Comparison of ENCODE assay signal across 8 cellular contexts in the genomic region with DNA sequence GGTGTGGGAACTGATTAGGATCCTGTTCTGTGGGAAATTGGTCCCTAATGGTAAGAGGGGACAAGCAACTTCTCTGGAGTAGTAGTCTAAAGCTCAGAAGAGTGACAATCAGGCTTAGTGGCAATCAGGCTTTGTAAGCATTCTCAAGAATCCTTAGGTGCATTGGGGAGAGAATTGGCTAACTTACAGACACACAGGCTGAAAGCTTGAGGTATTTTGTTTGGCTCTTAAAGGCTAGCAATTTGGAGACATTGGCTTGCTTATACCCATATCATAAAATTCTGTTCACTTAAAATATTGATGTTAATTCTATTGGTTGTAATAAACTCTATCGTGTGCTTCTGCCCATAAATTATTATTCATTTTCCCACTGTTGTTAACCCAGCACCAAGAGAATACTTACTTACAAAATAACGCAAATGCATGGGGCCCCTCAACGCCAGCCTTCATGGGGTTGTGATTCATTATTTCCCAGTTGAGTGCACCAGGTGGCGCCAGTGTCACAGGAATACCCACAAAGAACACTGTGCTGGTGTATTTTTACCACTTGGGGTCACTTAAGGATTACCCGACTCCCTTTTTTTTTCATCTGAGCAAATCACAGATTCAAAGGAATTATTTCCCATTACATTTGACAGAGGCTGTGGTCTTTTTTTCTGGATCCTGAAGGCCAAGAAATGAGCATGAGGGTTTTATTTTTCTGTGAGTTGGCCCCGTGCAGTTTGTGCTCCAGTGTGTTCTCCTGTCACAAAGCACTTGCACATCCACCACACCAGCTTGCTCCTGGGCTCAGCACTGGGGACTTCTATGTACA. TPM values are rescaled to one million over a fixed set of nuclear protein-coding genes. Genes with fewer than 3 reads are reported as not detected.
A peak's percentile ranks its signal among the peaks of the same experiment; 100 is the strongest.
DNase-seq lines count a peak whose midpoint lies in the region; ATAC-seq, FAIRE-seq and TF ChIP-seq lines count a peak whose summit lies in the region.

No MANE protein-coding gene starts in this region.

- intact Hi-C loops in activated CD4-positive, alpha-beta memory T cell treated with anti-CD3 and anti-CD28 coated beads for 36 hours (cut with micrococcal nuclease): loop anchor here (2.0 to 10.0 kb wide), 4 partner anchors 112 to 1120 kb away; no protein-coding TSS in a partner anchor
- intact Hi-C loops in endothelial cell of umbilical vein (cut with micrococcal nuclease): loop anchor here (1.0 to 5.0 kb wide), 9 partner anchors 111 to 1120 kb away; no protein-coding TSS in a partner anchor

- dilution Hi-C loops in endothelial cell of umbilical vein (cut with MboI; ENCODE audit: extremely low pct_ligation_motif_present, low sequenced_read_pairs): no loop called here

- no peaks in the 10 kb centered on the region for H3K79me2 ChIP-seq in endothelial cell of umbilical vein (ENCODE audit: control insufficient read depth, insufficient read depth, low read length)

- H3K9ac ChIP-seq in endothelial cell of umbilical vein (replicated peaks; ENCODE audit: extremely low read depth, insufficient read depth, low read length): no peak overlapping the region

- POLR2A ChIA-PET in activated CD4-positive, alpha-beta memory T cell treated with anti-CD3 and anti-CD28 coated beads for 36 hours (lab: Charles Lee): no interaction called here
- POLR2A ChIA-PET in endothelial cell of umbilical vein (lab: Charles Lee): no interaction called here

- H3K4me3 ChIP-seq in endothelial cell of umbilical vein (replicated peaks in 1 of 3; ENCODE audit: insufficient read depth in 1 of 3, low read depth in 1 of 3, low read length in 3 of 3): no peak overlapping the region

- no peaks in the 10 kb centered on the region for H3K9me3 ChIP-seq in endothelial cell of umbilical vein (replicated peaks; ENCODE audit: control insufficient read depth, insufficient read depth, low read length)

- no peak overlapping the region for H2AFZ ChIP-seq in endothelial cell of umbilical vein (ENCODE audit: low read depth, low read length)

- H3K9me3 Mint-ChIP-seq in activated CD4-positive, alpha-beta memory T cell treated with anti-CD3 and anti-CD28 coated beads for 36 hours: peaks cover 9% of the 10 kb centered on the region
- peaks cover 6% of the 10 kb centered on the region for H3K9me3 Mint-ChIP-seq in stimulated activated memory B cell treated with anti-CD40 and anti-IgM and Interleukin-4, amounts not matched to agents 10 μg/mL and 1 μg/mL and 100 μg/mL, for 72 hours

- no peak for TF ChIP-seq POLR2A in endothelial cell of umbilical vein (IDR thresholded peaks at IDR 0.05; ENCODE audit: low read depth, low read length)

- CTCF ChIA-PET in activated CD4-positive, alpha-beta memory T cell treated with anti-CD3 and anti-CD28 coated beads for 36 hours (lab: Charles Lee): interaction anchor here (0.7 to 2.1 kb wide), 3 partner anchors 673 to 972 kb away, joined by 3 to 10 read pairs (median 4); no protein-coding TSS in a partner anchor
- CTCF ChIA-PET in endothelial cell of umbilical vein (lab: Charles Lee): interaction anchor here (0.6 to 2.3 kb wide), 10 partner anchors 67 to 972 kb away, joined by 3 to 19 read pairs (median 4); no protein-coding TSS in a partner anchor

- peaks cover 62% of the 10 kb centered on the region for H3K4me1 ChIP-seq in endothelial cell of umbilical vein (ENCODE audit: control insufficient read depth, extremely low read depth, insufficient read depth, low read length)

- no TSS peak for BruUV-seq in endothelial cell of umbilical vein (replicated peaks; lab: Mats Ljungman, UMichigan)

- H3K27ac Mint-ChIP-seq in activated CD4-positive, alpha-beta memory T cell treated with anti-CD3 and anti-CD28 coated beads for 36 hours: no peak overlapping the region
- no peak overlapping the region for H3K27ac Mint-ChIP-seq in stimulated activated memory B cell treated with anti-CD40 and anti-IgM and Interleukin-4, amounts not matched to agents 10 μg/mL and 1 μg/mL and 100 μg/mL, for 72 hours

- no peaks in the 10 kb centered on the region for H4K20me1 ChIP-seq in endothelial cell of umbilical vein (replicated peaks; ENCODE audit: control insufficient read depth, extremely low read depth, insufficient read depth, low read length)

- H3K27me3 Mint-ChIP-seq in activated CD4-positive, alpha-beta memory T cell treated with anti-CD3 and anti-CD28 coated beads for 36 hours: no peaks in the 10 kb centered on the region
- H3K27me3 Mint-ChIP-seq in stimulated activated memory B cell treated with anti-CD40 and anti-IgM and Interleukin-4, amounts not matched to agents 10 μg/mL and 1 μg/mL and 100 μg/mL, for 72 hours: no peaks in the 10 kb centered on the region

- H3K9me1 ChIP-seq in endothelial cell of umbilical vein (replicated peaks; ENCODE audit: control insufficient read depth, extremely low read depth, insufficient read depth, low read length): no peaks in the 10 kb centered on the region

- DNase-seq in C1 segment of cervical spinal cord (lab: John Stamatoyannopoulos, UW): peak in 11 of 14 donors; percentile 19 to 66 (median 41)
- peak; percentile 82 for DNase-seq in NCI-H2227 (lab: John Stamatoyannopoulos, UW; ENCODE audit: unreplicated experiment)
- DNase-seq in activated CD4-positive, alpha-beta memory T cell treated with anti-CD3 and anti-CD28 coated beads for 36 hours: peak; percentile 69
- DNase-seq in endothelial cell of umbilical vein (ENCODE audit: low read depth, low spot score): peak; percentile 85
- peak; percentile 78 for DNase-seq in myocyte (ENCODE audit: low read depth)

- ATAC-seq in GM18868 (IDR thresholded peaks at IDR 0.05; ENCODE audit: unreplicated experiment): peak; percentile 90
- ATAC-seq in HG03064 (IDR thresholded peaks at IDR 0.05; ENCODE audit: low read depth, unreplicated experiment): peak; percentile 84
- peak; percentile 76 for ATAC-seq in stimulated activated memory B cell treated with anti-CD40 and anti-IgM and Interleukin-4, amounts not matched to agents 10 μg/mL and 1 μg/mL and 100 μg/mL, for 72 hours

- H3K27me3 ChIP-seq in endothelial cell of umbilical vein (ENCODE audit: control insufficient read depth in 2 of 2, insufficient read depth in 2 of 2, low read length in 2 of 2): no peaks in the 10 kb centered on the region

- no peak overlapping the region for H3K4me3 Mint-ChIP-seq in activated CD4-positive, alpha-beta memory T cell treated with anti-CD3 and anti-CD28 coated beads for 36 hours
- no peak overlapping the region for H3K4me3 Mint-ChIP-seq in stimulated activated memory B cell treated with anti-CD40 and anti-IgM and Interleukin-4, amounts not matched to agents 10 μg/mL and 1 μg/mL and 100 μg/mL, for 72 hours

- H3K36me3 Mint-ChIP-seq in activated CD4-positive, alpha-beta memory T cell treated with anti-CD3 and anti-CD28 coated beads for 36 hours: peaks cover 45% of the 10 kb centered on the region
- peaks cover 43% of the 10 kb centered on the region for H3K36me3 Mint-ChIP-seq in stimulated activated memory B cell treated with anti-CD40 and anti-IgM and Interleukin-4, amounts not matched to agents 10 μg/mL and 1 μg/mL and 100 μg/mL, for 72 hours

- H3K36me3 ChIP-seq in endothelial cell of umbilical vein (ENCODE audit: control insufficient read depth in 2 of 2, extremely low read depth in 1 of 2, insufficient read depth in 2 of 2, low read length in 2 of 2): peaks cover 6 to 8% of the 10 kb centered on the region in 2 experiments

- peak; percentile 75 to 95 for TF ChIP-seq CTCF in endothelial cell of umbilical vein (IDR thresholded peaks at IDR 0.05; ENCODE audit: extremely low read depth in 1 of 2, insufficient read depth in 1 of 2, low read depth in 1 of 2, low read length in 2 of 2)

- peak; percentile 89 for FAIRE-seq in endothelial cell of umbilical vein (lab: Jason Lieb, UNC)

- peak overlapping the region; percentile 2 for H3K27ac ChIP-seq in endothelial cell of umbilical vein (ENCODE audit: insufficient read depth, low read depth, low read length)

- H3K4me1 Mint-ChIP-seq in activated CD4-positive, alpha-beta memory T cell treated with anti-CD3 and anti-CD28 coated beads for 36 hours (ENCODE audit: low read depth): no peaks in the 10 kb centered on the region
- H3K4me1 Mint-ChIP-seq in stimulated activated memory B cell treated with anti-CD40 and anti-IgM and Interleukin-4, amounts not matched to agents 10 μg/mL and 1 μg/mL and 100 μg/mL, for 72 hours: no peaks in the 10 kb centered on the region

- H3K4me2 ChIP-seq in endothelial cell of umbilical vein (ENCODE audit: insufficient read depth, low read length): no peak overlapping the region

TF ChIP-seq in endothelial cell of umbilical vein, 7 proteins besides CTCF, POLR2A, EP300 and RAD21:
- peak; percentile 33 for TF ChIP-seq FOS (IDR thresholded peaks at IDR 0.05; ENCODE audit: borderline replicate concordance, insufficient read depth, low read length)
- no peak for TF ChIP-seq MYC (IDR thresholded peaks at IDR 0.05; ENCODE audit: low read depth, low read length)
- TF ChIP-seq, protein P1, sequence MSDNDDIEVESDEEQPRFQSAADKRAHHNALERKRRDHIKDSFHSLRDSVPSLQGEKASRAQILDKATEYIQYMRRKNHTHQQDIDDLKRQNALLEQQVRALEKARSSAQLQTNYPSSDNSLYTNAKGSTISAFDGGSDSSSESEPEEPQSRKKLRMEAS (IDR thresholded peaks at IDR 0.05; ENCODE audit: insufficient read depth, insufficient read length): no peak
- TF ChIP-seq POLR2AphosphoS5 (IDR thresholded peaks at IDR 0.05; ENCODE audit: insufficient read depth, low read depth, low read length): no peak
- TF ChIP-seq JUN (IDR thresholded peaks at IDR 0.05; ENCODE audit: borderline replicate concordance, insufficient read depth, insufficient read length, low read depth): no peak
- TF ChIP-seq GATA2 (IDR thresholded peaks at IDR 0.05; ENCODE audit: insufficient read depth, insufficient read length, low read depth, low read length): no peak
- no peak for TF ChIP-seq EZH2 (IDR thresholded peaks at IDR 0.05; ENCODE audit: borderline replicate concordance, low read depth, low read length, severe bottlenecking)
TF ChIP-seq in endothelial cell of umbilical vein: peak in this region for 1.

RNA-seq across cellular contexts. Expression of a gene that starts 45.5 kb away (rescaled TPM):
- total RNA-seq in activated CD4-positive, alpha-beta memory T cell treated with anti-CD3 and anti-CD28 coated beads for 36 hours: 10 to 100 TPM; 79.7 to 81.1 TPM
- total RNA-seq in endothelial cell of umbilical vein (117 and 124 TPM in 2 replicates), myocyte (69.6 and 89.1 TPM in 2 replicates)
- 28.4 and 41.2 TPM in 2 replicates for polyA plus RNA-seq in endothelial cell of umbilical vein
- polyA plus RNA-seq in endothelial cell of umbilical vein (2011; cell fraction: cytosol; rRNA removed): 76.7 and 79.3 TPM in 2 replicates
- 66.9 and 89.7 TPM in 2 replicates for polyA plus RNA-seq in endothelial cell of umbilical vein (2011; cell fraction: nucleus; rRNA removed)
- 127 and 179 TPM in 2 replicates for polyA plus RNA-seq in endothelial cell of umbilical vein (2012)
- polyA minus RNA-seq in endothelial cell of umbilical vein: 34.2 and 38.7 TPM in 2 replicates
- polyA minus RNA-seq in endothelial cell of umbilical vein (2011; cell fraction: cytosol; rRNA and poly(A)+ RNA removed): 42.5 TPM
- polyA minus RNA-seq in endothelial cell of umbilical vein (2011; cell fraction: nucleus; rRNA and poly(A)+ RNA removed): 35.5 and 40.1 TPM in 2 replicates
- polyA plus RNA-seq in myocyte (2012): 53.5 TPM
